Comparison of ENCODE assay signal across 15 cellular contexts in genomic region chr18:25123438-25124225, GRCh38.
DNase-seq lines count a peak whose midpoint lies in the region; ATAC-seq and TF ChIP-seq lines count a peak whose summit lies in the region.
"Had no signal": no experiment of that assay in that cellular context is flagged by ENCODE, and none has a peak within 500 bp of the region (broad histone marks: within the 10 kb centered on the region; RNA-seq: fewer than 3 reads in every experiment).

No MANE protein-coding gene starts in this region.

- no peak overlapping the region for H3K4me3 Mint-ChIP-seq in mesothelial cell of epicardium
- no peak overlapping the region for H3K4me3 Mint-ChIP-seq in endodermal cell
- H3K4me3 Mint-ChIP-seq: CD4-positive, alpha-beta T cell; H9 had no signal

- DNase-seq in left ventricle myocardium inferior, result no peak
- no peak for DNase-seq in heart left ventricle
- DNase-seq in choroid plexus epithelial cell (ENCODE audit: low read depth), result peak; percentile 30
- DNase-seq in mesothelial cell of epicardium (ENCODE audit: low spot score in 2 of 2, unreplicated experiment in 2 of 2), result no peak
- DNase-seq in endodermal cell, result no peak
- DNase-seq: ACHN; Calu3; CD4-positive, alpha-beta T cell; DMS 273 treated with DMSO at 0.1 percent for 48 hours; GOT3; H9 had no signal

- H3K27ac ChIP-seq in left ventricle myocardium inferior (replicated peaks), result peak overlapping the region; percentile 10
- H3K27ac ChIP-seq in heart left ventricle, result no peak overlapping the region
- H3K27ac ChIP-seq in endodermal cell (ENCODE audit: low read depth, low read length), result no peak overlapping the region
- H3K27ac ChIP-seq: BLaER1 treated with 17β-estradiol and CSF1 and Interleukin-3, amounts not matched to agents 10 nM and 100 nM had no signal

- no peaks in the 10 kb centered on the region for H3K27me3 Mint-ChIP-seq in mesothelial cell of epicardium (ENCODE audit: low read depth)
- no peaks in the 10 kb centered on the region for H3K27me3 Mint-ChIP-seq in endodermal cell (ENCODE audit: insufficient read depth)

- H3K27me3 ChIP-seq in left ventricle myocardium inferior (ENCODE audit: low read depth) (no peaks in the 10 kb centered on the region), heart left ventricle (no peaks in the 10 kb centered on the region), endodermal cell (ENCODE audit: control insufficient read depth, insufficient read depth, low read length, poor library complexity, severe bottlenecking) (no peaks in the 10 kb centered on the region)
- H3K27me3 ChIP-seq: BLaER1 treated with 17β-estradiol and CSF1 and Interleukin-3, amounts not matched to agents 10 nM and 100 nM had no signal

- TF ChIP-seq POLR2A in heart left ventricle (IDR thresholded peaks at IDR 0.05), result no peak

- peaks cover 20% of the 10 kb centered on the region for H3K9me3 Mint-ChIP-seq in mesothelial cell of epicardium
- H3K9me3 Mint-ChIP-seq in endodermal cell, result peaks cover 10% of the 10 kb centered on the region
- H3K9me3 Mint-ChIP-seq: CD4-positive, alpha-beta T cell had no signal

- WGBS in heart left ventricle, 4 donors, result 51 to 55% (median 53%) methylated on average over 6 of the region's 6 CpGs
- WGBS in endodermal cell (ENCODE audit: insufficient coverage in 1 of 2, insufficient read length in 1 of 2), 2 experiments, result 91 to 93% methylated on average over 3 to 5 of the region's 6 CpGs

- peaks cover 21% of the 10 kb centered on the region for H3K4me1 ChIP-seq in left ventricle myocardium inferior
- peaks cover 0 to 25% (median 4%) of the 10 kb centered on the region in 12 donors for H3K4me1 ChIP-seq in heart left ventricle
- no peaks in the 10 kb centered on the region for H3K4me1 ChIP-seq in endodermal cell (ENCODE audit: control insufficient read depth, insufficient read depth, low read length)

- no peak overlapping the region for H3K4me3 ChIP-seq in left ventricle myocardium inferior
- no peak overlapping the region for H3K4me3 ChIP-seq in heart left ventricle
- no peak overlapping the region for H3K4me3 ChIP-seq in choroid plexus epithelial cell (ENCODE audit: low read depth, low read length)
- no peak overlapping the region for H3K4me3 ChIP-seq in endodermal cell (ENCODE audit: low read length)
- H3K4me3 ChIP-seq: BLaER1 treated with 17β-estradiol and CSF1 and Interleukin-3, amounts not matched to agents 10 nM and 100 nM; GM12878 had no signal

- H3K36me3 Mint-ChIP-seq in mesothelial cell of epicardium (peaks cover 15% of the 10 kb centered on the region), endodermal cell (ENCODE audit: low read depth) (peaks cover 8% of the 10 kb centered on the region)

- TF ChIP-seq CTCF in left ventricle myocardium inferior (IDR thresholded peaks at IDR 0.05; ENCODE audit: borderline replicate concordance) (no peak), heart left ventricle (IDR thresholded peaks at IDR 0.05) (no peak), choroid plexus epithelial cell (conservative IDR thresholded peaks at IDR 0.05; ENCODE audit: low read depth, low read length) (no peak), mesothelial cell of epicardium (IDR thresholded peaks at IDR 0.05; ENCODE audit: unreplicated experiment) (no peak), endodermal cell (conservative IDR thresholded peaks at IDR 0.05) (no peak)

- no peak overlapping the region for H3K9ac ChIP-seq in endodermal cell (ENCODE audit: extremely low read depth, low read length, poor library complexity, severe bottlenecking)
- H3K9ac ChIP-seq: BLaER1 treated with 17β-estradiol and CSF1 and Interleukin-3, amounts not matched to agents 10 nM and 100 nM had no signal

- ATAC-seq in heart left ventricle, result no peak
- no peak for ATAC-seq in GM18870 (IDR thresholded peaks at IDR 0.05; ENCODE audit: unreplicated experiment)
- no peak for ATAC-seq in HG02642 (IDR thresholded peaks at IDR 0.05; ENCODE audit: poor library complexity, unreplicated experiment)
- ATAC-seq: GM12878 had no signal

- H3K27ac Mint-ChIP-seq in mesothelial cell of epicardium (peak overlapping the region; percentile 32), endodermal cell (no peak overlapping the region)
- H3K27ac Mint-ChIP-seq: CD4-positive, alpha-beta T cell; H9 had no signal

- H3K4me1 Mint-ChIP-seq in mesothelial cell of epicardium (peaks cover 3% of the 10 kb centered on the region), endodermal cell (peaks cover 11% of the 10 kb centered on the region)

- H3K36me3 ChIP-seq in left ventricle myocardium inferior (peaks cover 5% of the 10 kb centered on the region), heart left ventricle (no peaks in the 10 kb centered on the region), endodermal cell (ENCODE audit: control insufficient read depth, insufficient read depth, low read length) (no peaks in the 10 kb centered on the region)
- H3K36me3 ChIP-seq: BLaER1 treated with 17β-estradiol and CSF1 and Interleukin-3, amounts not matched to agents 10 nM and 100 nM had no signal

- peaks cover 10% of the 10 kb centered on the region for H3K9me3 ChIP-seq in left ventricle myocardium inferior (replicated peaks)
- peaks cover 0 to 22% (median 0%) of the 10 kb centered on the region in 12 donors for H3K9me3 ChIP-seq in heart left ventricle
- peaks cover 6% of the 10 kb centered on the region for H3K9me3 ChIP-seq in endodermal cell (ENCODE audit: control insufficient read depth, low read length)
- H3K9me3 ChIP-seq: BLaER1 treated with 17β-estradiol and CSF1 and Interleukin-3, amounts not matched to agents 10 nM and 100 nM had no signal

- intact Hi-C loops in left ventricle myocardium inferior (cut with micrococcal nuclease) (no loop called here), heart left ventricle (cut with DNase I) (loop anchor here in 1 of 10 donors (10.0 kb wide), 1 partner anchor 59 kb away; no protein-coding TSS in a partner anchor)
